Comparison of ENCODE assay signal across 8 cellular contexts in the genomic region with DNA sequence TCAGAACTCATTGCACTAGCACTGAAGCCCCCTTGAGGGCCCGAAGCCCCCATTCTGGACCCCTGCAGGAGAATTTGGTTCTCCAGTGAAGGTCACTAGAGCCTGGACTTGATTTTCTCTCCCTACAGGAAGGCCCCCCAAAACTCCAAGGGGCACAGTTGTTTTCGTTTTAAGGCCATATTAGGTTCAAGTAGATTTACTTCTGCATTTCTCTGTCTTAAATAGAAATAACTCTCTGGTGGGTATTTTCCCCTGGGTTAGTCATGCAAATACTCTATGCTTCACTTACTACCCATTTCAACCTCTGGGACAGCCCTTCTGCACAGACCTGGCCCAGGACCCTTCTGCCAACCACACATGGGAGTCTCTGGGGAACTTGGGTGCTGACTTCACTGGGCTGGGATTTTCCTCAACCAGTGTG. TPM values are rescaled to one million over a fixed set of nuclear protein-coding genes. Genes with fewer than 3 reads are reported as not detected.
DNase-seq lines count a peak whose midpoint lies in the region; ATAC-seq and TF ChIP-seq lines count a peak whose summit lies in the region.

No MANE protein-coding gene starts in this region.

- H2AFZ ChIP-seq in DND-41 (ENCODE audit: low read depth, low read length) = no peak overlapping the region

- H3K9me3 ChIP-seq in DND-41 (ENCODE audit: insufficient read depth, low read length, severe bottlenecking) = no peaks in the 10 kb centered on the region

- no peaks in the 10 kb centered on the region for H3K79me2 ChIP-seq in DND-41 (ENCODE audit: insufficient read depth, low read length)

- no peak for DNase-seq in DND-41
- peak; percentile 46 for DNase-seq in activated naive CD8-positive, alpha-beta T cell treated with anti-CD3 and anti-CD28 coated beads, Interleukin-2, amount 50 U/mL, for 24 hours
- DNase-seq in natural killer cell treated with Interleukin-12 subunit alpha and Interleukin-12 subunit beta and Interleukin-15 and Interleukin-18, amount 100 ng/mL, for 72 hours (ENCODE audit: low spot score) = no peak
- DNase-seq in globus pallidus (ENCODE audit: low spot score) = no peak
- DNase-seq in inferior parietal cortex (ENCODE audit: extremely low spot score) = no peak
- DNase-seq in HuH-7 (ENCODE audit: low spot score) = no peak

- ATAC-seq in DND-41 (ENCODE audit: insufficient read depth, low read depth) = no peak
- ATAC-seq in GM19397 (IDR thresholded peaks at IDR 0.05; ENCODE audit: unreplicated experiment) = peak; percentile 46
- peak; percentile 55 for ATAC-seq in HG03378 (IDR thresholded peaks at IDR 0.05; ENCODE audit: unreplicated experiment)
- no peak for ATAC-seq in activated naive CD8-positive, alpha-beta T cell treated with anti-CD3 and anti-CD28 coated beads, Interleukin-2, amount 50 U/mL, for 24 hours
- ATAC-seq in natural killer cell treated with Interleukin-12 subunit alpha and Interleukin-12 subunit beta and Interleukin-15 and Interleukin-18, amount 100 ng/mL, for 72 hours = no peak

- peak overlapping the region; percentile 100 for H3K27ac Mint-ChIP-seq in activated naive CD8-positive, alpha-beta T cell treated with anti-CD3 and anti-CD28 coated beads, Interleukin-2, amount 50 U/mL, for 24 hours
- peak overlapping the region in 1 of 2 donors; percentile 89 for H3K27ac Mint-ChIP-seq in natural killer cell treated with Interleukin-12 subunit alpha and Interleukin-12 subunit beta and Interleukin-15 and Interleukin-18, amount 100 ng/mL, for 72 hours

- no peak overlapping the region for H3K9ac ChIP-seq in DND-41 (ENCODE audit: low read depth, low read length)

- H4K20me1 ChIP-seq in DND-41 (ENCODE audit: insufficient read depth, low read length) = no peaks in the 10 kb centered on the region

- peaks cover 35% of the 10 kb centered on the region for H3K4me1 ChIP-seq in DND-41 (ENCODE audit: insufficient read depth, low read length)

- H3K4me2 ChIP-seq in DND-41 (ENCODE audit: insufficient read depth, low read length) = peak overlapping the region; percentile 98; the same call in 1 of the 2 replicates

- no peak for TF ChIP-seq CTCF in DND-41 (IDR thresholded peaks at IDR 0.05; ENCODE audit: borderline replicate concordance, extremely low read depth, low read length, poor library complexity, severe bottlenecking)

- peaks cover 62% of the 10 kb centered on the region for H3K4me1 Mint-ChIP-seq in activated naive CD8-positive, alpha-beta T cell treated with anti-CD3 and anti-CD28 coated beads, Interleukin-2, amount 50 U/mL, for 24 hours
- peaks cover 18 to 21% of the 10 kb centered on the region in 2 donors for H3K4me1 Mint-ChIP-seq in natural killer cell treated with Interleukin-12 subunit alpha and Interleukin-12 subunit beta and Interleukin-15 and Interleukin-18, amount 100 ng/mL, for 72 hours (ENCODE audit: low read depth in 2 of 2)

- H3K9me3 Mint-ChIP-seq in activated naive CD8-positive, alpha-beta T cell treated with anti-CD3 and anti-CD28 coated beads, Interleukin-2, amount 50 U/mL, for 24 hours = no peaks in the 10 kb centered on the region
- no peaks in the 10 kb centered on the region for H3K9me3 Mint-ChIP-seq in natural killer cell treated with Interleukin-12 subunit alpha and Interleukin-12 subunit beta and Interleukin-15 and Interleukin-18, amount 100 ng/mL, for 72 hours

- H3K4me3 Mint-ChIP-seq in activated naive CD8-positive, alpha-beta T cell treated with anti-CD3 and anti-CD28 coated beads, Interleukin-2, amount 50 U/mL, for 24 hours = peak overlapping the region; percentile 78
- peak overlapping the region; percentile 88 for H3K4me3 Mint-ChIP-seq in natural killer cell treated with Interleukin-12 subunit alpha and Interleukin-12 subunit beta and Interleukin-15 and Interleukin-18, amount 100 ng/mL, for 72 hours

- no peaks in the 10 kb centered on the region for H3K27me3 ChIP-seq in DND-41 (ENCODE audit: insufficient read depth, low read length, poor library complexity)

- no peak overlapping the region for H3K4me3 ChIP-seq in DND-41 (ENCODE audit: low read depth in 1 of 2, low read length in 2 of 2)

- H3K36me3 ChIP-seq in DND-41 (ENCODE audit: insufficient read depth, low read length) = no peaks in the 10 kb centered on the region

- H3K27ac ChIP-seq in DND-41 (ENCODE audit: low read length) = no peak overlapping the region

- H3K27me3 Mint-ChIP-seq in activated naive CD8-positive, alpha-beta T cell treated with anti-CD3 and anti-CD28 coated beads, Interleukin-2, amount 50 U/mL, for 24 hours = no peaks in the 10 kb centered on the region
- H3K27me3 Mint-ChIP-seq in natural killer cell treated with Interleukin-12 subunit alpha and Interleukin-12 subunit beta and Interleukin-15 and Interleukin-18, amount 100 ng/mL, for 72 hours = peaks cover 0 to 2% of the 10 kb centered on the region in 2 donors

- no peaks in the 10 kb centered on the region for H3K36me3 Mint-ChIP-seq in activated naive CD8-positive, alpha-beta T cell treated with anti-CD3 and anti-CD28 coated beads, Interleukin-2, amount 50 U/mL, for 24 hours (ENCODE audit: low read depth)
- no peaks in the 10 kb centered on the region for H3K36me3 Mint-ChIP-seq in natural killer cell treated with Interleukin-12 subunit alpha and Interleukin-12 subunit beta and Interleukin-15 and Interleukin-18, amount 100 ng/mL, for 72 hours

RNA-seq across cellular contexts. Expression of a gene that starts 41.6 kb away (rescaled TPM):
- 10 to 100 TPM; 28.0 to 63.8 TPM for total RNA-seq in natural killer cell treated with Interleukin-12 subunit alpha and Interleukin-12 subunit beta and Interleukin-15 and Interleukin-18, amount 100 ng/mL, for 72 hours

RNA-seq across cellular contexts. Expression of a gene that starts 48.8 kb away (rescaled TPM):
- 1 to 10 TPM; 7.9 to 9.8 TPM for total RNA-seq in natural killer cell treated with Interleukin-12 subunit alpha and Interleukin-12 subunit beta and Interleukin-15 and Interleukin-18, amount 100 ng/mL, for 72 hours

Comparison
In these comparisons a context has a peak if more than half of its experiments do, and no peak if none do; other contexts are left out.
1. ATAC-seq: peak in GM19397 (single experiment) and HG03378 (single experiment); none in DND-41 (single experiment), activated naive CD8-positive, alpha-beta T cell treated with anti-CD3 and anti-CD28 coated beads, Interleukin-2, amount 50 U/mL, for 24 hours (single experiment) and natural killer cell treated with Interleukin-12 subunit alpha and Interleukin-12 subunit beta and Interleukin-15 and Interleukin-18, amount 100 ng/mL, for 72 hours (0 of 2).